Comparison of ENCODE assay signal across 8 cellular contexts in the genomic region with DNA sequence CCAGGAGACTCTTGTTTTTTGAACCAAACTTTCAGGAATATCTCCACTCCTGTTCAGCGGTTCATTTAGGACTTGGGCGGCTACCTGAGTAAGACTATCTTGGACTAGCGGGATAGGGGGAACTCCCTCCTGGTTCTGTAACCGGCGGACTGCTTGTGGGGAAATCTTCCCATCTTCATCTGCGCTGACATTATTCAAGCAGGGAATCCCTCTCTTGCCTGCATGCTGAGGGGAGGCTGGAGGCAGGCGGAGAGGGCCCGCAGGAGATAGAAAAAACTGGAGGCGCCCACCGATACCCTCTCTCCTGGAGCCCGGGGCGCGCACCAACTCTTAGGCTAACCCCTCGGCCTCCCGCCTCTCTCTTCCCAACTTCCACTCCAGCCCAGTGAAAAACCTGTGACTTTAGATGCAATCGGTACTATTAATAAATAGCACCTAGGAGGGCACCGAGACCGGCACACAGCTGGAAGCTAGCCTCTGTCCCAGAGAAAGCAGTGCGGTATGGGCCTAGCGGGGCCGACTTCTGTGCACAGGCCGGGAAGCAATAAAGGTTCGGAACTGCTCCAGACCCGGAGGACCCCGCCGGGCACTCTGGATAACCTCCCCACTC. TPM values are rescaled to one million over a fixed set of nuclear protein-coding genes. Genes with fewer than 3 reads are reported as not detected.
DNase-seq lines count a peak whose midpoint lies in the region; ATAC-seq and TF ChIP-seq lines count a peak whose summit lies in the region.

No MANE protein-coding gene starts in this region.

- POLR2A ChIA-PET in activated CD4-positive, alpha-beta memory T cell treated with anti-CD3 and anti-CD28 coated beads for 36 hours (lab: Charles Lee): no interaction called here

- H3K27ac ChIP-seq in RWPE2 (ENCODE audit: poor library complexity, severe bottlenecking): peak overlapping the region; percentile 85
- peak overlapping the region; percentile 66 to 71 for H3K27ac ChIP-seq in prostate gland

- 14% methylated on average over 25 of the region's 26 CpGs for WGBS in prostate gland

- H3K4me3 ChIP-seq in RWPE2 (ENCODE audit: severe bottlenecking): peak overlapping the region; percentile 67
- H3K4me3 ChIP-seq in prostate gland: peak overlapping the region; percentile 46 to 50

- H3K36me3 Mint-ChIP-seq in activated CD4-positive, alpha-beta memory T cell treated with anti-CD3 and anti-CD28 coated beads for 36 hours: no peaks in the 10 kb centered on the region

- H3K4me1 ChIP-seq in RWPE2 (ENCODE audit: insufficient read depth, poor library complexity, severe bottlenecking) (peaks cover 38% of the 10 kb centered on the region), prostate gland (replicated peaks) (no peaks in the 10 kb centered on the region)

- no peak overlapping the region for H3K4me3 Mint-ChIP-seq in activated CD4-positive, alpha-beta memory T cell treated with anti-CD3 and anti-CD28 coated beads for 36 hours

- no peak for TF ChIP-seq CTCF in RWPE2 (IDR thresholded peaks at IDR 0.05; ENCODE audit: poor library complexity, severe bottlenecking)
- TF ChIP-seq CTCF in prostate gland (IDR thresholded peaks at IDR 0.05): no peak

- H3K9me3 Mint-ChIP-seq in activated CD4-positive, alpha-beta memory T cell treated with anti-CD3 and anti-CD28 coated beads for 36 hours: no peaks in the 10 kb centered on the region

- H3K9me3 ChIP-seq in RWPE2 (ENCODE audit: severe bottlenecking) (no peaks in the 10 kb centered on the region), prostate gland (no peaks in the 10 kb centered on the region)

- CTCF ChIA-PET in activated CD4-positive, alpha-beta memory T cell treated with anti-CD3 and anti-CD28 coated beads for 36 hours (lab: Charles Lee): no interaction called here

- peaks cover 29% of the 10 kb centered on the region for H3K4me1 Mint-ChIP-seq in activated CD4-positive, alpha-beta memory T cell treated with anti-CD3 and anti-CD28 coated beads for 36 hours (ENCODE audit: low read depth)

- H3K27me3 Mint-ChIP-seq in activated CD4-positive, alpha-beta memory T cell treated with anti-CD3 and anti-CD28 coated beads for 36 hours: peaks cover 53% of the 10 kb centered on the region

- intact Hi-C loops in prostate gland (cut with DNase I): no loop called here
- intact Hi-C loops in activated CD4-positive, alpha-beta memory T cell treated with anti-CD3 and anti-CD28 coated beads for 36 hours (cut with micrococcal nuclease): no loop called here

- H3K27ac Mint-ChIP-seq in activated CD4-positive, alpha-beta memory T cell treated with anti-CD3 and anti-CD28 coated beads for 36 hours: no peak overlapping the region

- ATAC-seq in RWPE2 (ENCODE audit: low read depth): 0 out of 3 replicates have a peak, but pooled peaks have one; percentile 1

- TF ChIP-seq POLR2A in prostate gland (IDR thresholded peaks at IDR 0.05): no peak

- peak; percentile 5 for DNase-seq in EL
- no peak for DNase-seq in RWPE2 (ENCODE audit: low spot score)
- DNase-seq in glomerular visceral epithelial cell (ENCODE audit: extremely low spot score): peak; percentile 41
- DNase-seq in prostate gland (ENCODE audit: low spot score): peak; percentile 6
- no peak for DNase-seq in activated CD4-positive, alpha-beta T cell treated with anti-CD3 and anti-CD28 coated beads for 4 hours
- no peak for DNase-seq in activated effector memory CD4-positive, alpha-beta T cell treated with anti-CD3 and anti-CD28 coated beads, Interleukin-2, amount 50 U/mL, for 16 hours
- DNase-seq in RPMI8226: no peak
- no peak for DNase-seq in activated CD4-positive, alpha-beta memory T cell treated with anti-CD3 and anti-CD28 coated beads for 36 hours

- H3K36me3 ChIP-seq in RWPE2 (ENCODE audit: low read depth) (0 out of 2 replicates have a peak, but pooled peaks cover 4% of the 10 kb centered on the region), prostate gland (no peaks in the 10 kb centered on the region)

- H3K27me3 ChIP-seq in RWPE2 (ENCODE audit: insufficient read depth, poor library complexity, severe bottlenecking) (no peaks in the 10 kb centered on the region), prostate gland (replicated peaks; ENCODE audit: insufficient read depth) (no peaks in the 10 kb centered on the region)

RNA-seq across cellular contexts. Expression of a gene that starts 1.7 kb away (rescaled TPM):
- 1 to 10 TPM; 5.6 to 7.2 TPM for total RNA-seq in prostate gland
- not detected for total RNA-seq in activated CD4-positive, alpha-beta memory T cell treated with anti-CD3 and anti-CD28 coated beads for 36 hours

Comparison
In these comparisons a context has a peak if more than half of its experiments do, and no peak if none do; other contexts are left out.
1. DNase-seq: peak in EL (single experiment), glomerular visceral epithelial cell (single experiment) and prostate gland (single experiment); none in RWPE2 (single experiment), activated CD4-positive, alpha-beta T cell treated with anti-CD3 and anti-CD28 coated beads for 4 hours (0 of 2), activated effector memory CD4-positive, alpha-beta T cell treated with anti-CD3 and anti-CD28 coated beads, Interleukin-2, amount 50 U/mL, for 16 hours (single experiment), RPMI8226 (single experiment) and activated CD4-positive, alpha-beta memory T cell treated with anti-CD3 and anti-CD28 coated beads for 36 hours (single experiment).
2. RNA of a gene that starts 1.7 kb away (total RNA-seq): 5.6 to 7.2 TPM in prostate gland; not detected in activated CD4-positive, alpha-beta memory T cell treated with anti-CD3 and anti-CD28 coated beads for 36 hours; every median in the first group is over 4 times any median in the second.